ENCODE assay signal across 21 cellular contexts in the genomic region with DNA sequence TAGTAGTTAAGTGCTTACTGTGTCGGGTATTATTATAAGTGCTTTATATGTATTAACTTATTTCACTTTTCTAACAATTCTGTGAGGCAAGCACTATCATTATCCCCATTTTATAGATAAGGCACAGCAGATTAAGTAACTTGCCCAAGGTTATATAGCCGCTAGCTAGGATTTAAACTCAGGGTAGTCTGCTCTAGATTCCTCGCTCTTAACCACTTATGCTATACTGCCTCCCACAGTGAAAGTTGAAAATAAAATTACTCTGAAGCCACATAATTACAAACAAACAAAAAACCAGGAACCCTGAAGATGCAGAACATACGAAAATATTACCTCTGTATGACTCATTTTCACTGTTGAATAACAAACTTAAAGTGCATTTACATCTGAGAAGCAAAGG. TPM values are rescaled to one million over a fixed set of nuclear protein-coding genes. Genes with fewer than 3 reads are reported as not detected.
DNase-seq lines count a peak whose midpoint lies in the region; ATAC-seq and TF ChIP-seq lines count a peak whose summit lies in the region.
"Had no signal": no experiment of that assay in that cellular context is flagged by ENCODE, and none has a peak within 500 bp of the region (broad histone marks: within the 10 kb centered on the region; RNA-seq: fewer than 3 reads in every experiment).

No MANE protein-coding gene starts in this region.

- no peak overlapping the region for H2AFZ ChIP-seq in OCI-LY3 (ENCODE audit: low read depth, low read length)
- no peak overlapping the region for H2AFZ ChIP-seq in hepatocyte

- peaks cover 22% of the 10 kb centered on the region for H3K79me2 ChIP-seq in OCI-LY3 (ENCODE audit: low read length)
- peaks cover 12% of the 10 kb centered on the region for H3K79me2 ChIP-seq in hepatocyte

- H3K9me3 ChIP-seq in OCI-LY3 (ENCODE audit: insufficient read depth, low read length) = no peaks in the 10 kb centered on the region
- H3K9me3 ChIP-seq in hepatocyte (ENCODE audit: low read depth) = no peaks in the 10 kb centered on the region
- H3K9me3 ChIP-seq: pancreas, transverse colon had no signal

- H3K4me1 ChIP-seq in OCI-LY3 (ENCODE audit: low read length) = peaks cover 22% of the 10 kb centered on the region
- H3K4me1 ChIP-seq in hepatocyte (ENCODE audit: insufficient read depth) = peaks cover 13% of the 10 kb centered on the region

- 0 out of 2 replicates have a peak, but pooled peaks cover 5% of the 10 kb centered on the region for H4K20me1 ChIP-seq in OCI-LY3 (ENCODE audit: insufficient read depth, low read length)
- H4K20me1 ChIP-seq in hepatocyte (ENCODE audit: insufficient read depth, poor library complexity, severe bottlenecking) = no peaks in the 10 kb centered on the region

- H3K4me3 Mint-ChIP-seq in osteocyte (ENCODE audit: unreplicated experiment) = no peak overlapping the region
- H3K4me3 Mint-ChIP-seq: activated CD4-positive, alpha-beta T cell treated with anti-CD3 and anti-CD28 coated beads, Interleukin-2, amount 10 ng/mL, durations not matched to agents 24 days and 14 days; CD8-positive, alpha-beta T cell; H9; stimulated activated memory B cell treated with anti-CD40 and anti-IgM and Interleukin-4, amounts not matched to agents 10 μg/mL and 1 μg/mL and 100 μg/mL, for 72 hours had no signal

- H3K9me3 Mint-ChIP-seq in osteocyte (ENCODE audit: unreplicated experiment) = no peaks in the 10 kb centered on the region
- H3K9me3 Mint-ChIP-seq: activated CD4-positive, alpha-beta T cell treated with anti-CD3 and anti-CD28 coated beads, Interleukin-2, amount 10 ng/mL, durations not matched to agents 24 days and 14 days; CD8-positive, alpha-beta T cell; stimulated activated memory B cell treated with anti-CD40 and anti-IgM and Interleukin-4, amounts not matched to agents 10 μg/mL and 1 μg/mL and 100 μg/mL, for 72 hours had no signal

- peak; percentile 14 for DNase-seq in NCI-H82 (lab: John Stamatoyannopoulos, UW)
- DNase-seq in NCI-H82 treated with DMSO at 0.1 percent for 48 hours (lab: John Stamatoyannopoulos, UW; ENCODE audit: unreplicated experiment) = no peak
- DNase-seq in epithelial cell of esophagus (ENCODE audit: low read depth) = peak; percentile 12
- DNase-seq in osteocyte (ENCODE audit: extremely low spot score, unreplicated experiment) = no peak
- no peak for DNase-seq in hepatocyte (ENCODE audit: low spot score)
- no peak for DNase-seq in epidermal melanocyte (ENCODE audit: insufficient read length, low spot score)
- DNase-seq: activated CD4-positive, alpha-beta T cell treated with anti-CD3 and anti-CD28 coated beads, Interleukin-2, amount 10 ng/mL, durations not matched to agents 24 days and 14 days; activated naive CD4-positive, alpha-beta T cell treated with anti-CD3 and anti-CD28 coated beads, Interleukin-2, amount 50 U/mL, for 16 hours; activated T-cell treated with anti-CD3 and anti-CD28 coated beads for 4 hours; CD8-positive, alpha-beta T cell; GDM1; H9; head of caudate nucleus; NCI-H1105 treated with DMSO at 0.1 percent for 48 hours; NCI-H226; pancreas; transverse colon had no signal

- H3K36me3 ChIP-seq in OCI-LY3 (replicated peaks; ENCODE audit: low read depth, low read length) = peaks cover 12% of the 10 kb centered on the region
- H3K36me3 ChIP-seq in hepatocyte (replicated peaks; ENCODE audit: insufficient read depth, low read depth) = no peaks in the 10 kb centered on the region
- H3K36me3 ChIP-seq: pancreas, transverse colon had no signal

- 0 out of 2 replicates have a peak, but pooled peaks have one; percentile 6 for TF ChIP-seq CTCF in OCI-LY3 (IDR thresholded peaks at IDR 0.05; ENCODE audit: low read depth, low read length)
- no peak for TF ChIP-seq CTCF in epithelial cell of esophagus (IDR thresholded peaks at IDR 0.05; ENCODE audit: insufficient read depth, low read depth, low read length, missing control alignments)
- TF ChIP-seq CTCF in osteocyte (IDR thresholded peaks at IDR 0.05) = peak; percentile 18
- no peak for TF ChIP-seq CTCF in hepatocyte (IDR thresholded peaks at IDR 0.05; ENCODE audit: poor library complexity)

- H3K4me1 Mint-ChIP-seq in osteocyte (ENCODE audit: unreplicated experiment) = peaks cover 37% of the 10 kb centered on the region

- H3K9ac ChIP-seq in OCI-LY3 (ENCODE audit: low read length) = no peak overlapping the region

- H3K9me2 ChIP-seq in hepatocyte (replicated peaks; ENCODE audit: insufficient read depth) = no peaks in the 10 kb centered on the region

- H3K4me2 ChIP-seq in OCI-LY3 (ENCODE audit: low read length) = no peak overlapping the region
- no peak overlapping the region for H3K4me2 ChIP-seq in hepatocyte

- H3K27me3 Mint-ChIP-seq in osteocyte (ENCODE audit: unreplicated experiment) = no peaks in the 10 kb centered on the region
- H3K27me3 Mint-ChIP-seq: activated CD4-positive, alpha-beta T cell treated with anti-CD3 and anti-CD28 coated beads, Interleukin-2, amount 10 ng/mL, durations not matched to agents 24 days and 14 days; stimulated activated memory B cell treated with anti-CD40 and anti-IgM and Interleukin-4, amounts not matched to agents 10 μg/mL and 1 μg/mL and 100 μg/mL, for 72 hours had no signal

- H3K27ac Mint-ChIP-seq in osteocyte (ENCODE audit: unreplicated experiment) = no peak overlapping the region
- H3K27ac Mint-ChIP-seq: activated CD4-positive, alpha-beta T cell treated with anti-CD3 and anti-CD28 coated beads, Interleukin-2, amount 10 ng/mL, durations not matched to agents 24 days and 14 days; CD8-positive, alpha-beta T cell; H9; stimulated activated memory B cell treated with anti-CD40 and anti-IgM and Interleukin-4, amounts not matched to agents 10 μg/mL and 1 μg/mL and 100 μg/mL, for 72 hours had no signal

- H3K36me3 Mint-ChIP-seq in osteocyte (ENCODE audit: unreplicated experiment) = peaks cover 7% of the 10 kb centered on the region
- H3K36me3 Mint-ChIP-seq: stimulated activated memory B cell treated with anti-CD40 and anti-IgM and Interleukin-4, amounts not matched to agents 10 μg/mL and 1 μg/mL and 100 μg/mL, for 72 hours had no signal

- WGBS in hepatocyte (ENCODE audit: low lambda C conversion rate, missing lambda C conversion rate) = 72% methylated on average over 4 of the region's 4 CpGs

- H3K27ac ChIP-seq in OCI-LY3 (ENCODE audit: low read length) (no peak overlapping the region), hepatocyte (no peak overlapping the region)
- H3K27ac ChIP-seq: pancreas, transverse colon had no signal

- H3K27me3 ChIP-seq in OCI-LY3 (ENCODE audit: low read depth, low read length) (no peaks in the 10 kb centered on the region), hepatocyte (no peaks in the 10 kb centered on the region)
- H3K27me3 ChIP-seq: pancreas, transverse colon had no signal

- ATAC-seq in HG02884 (IDR thresholded peaks at IDR 0.05; ENCODE audit: unreplicated experiment) = no peak
- ATAC-seq: CD8-positive, alpha-beta T cell; pancreas; stimulated activated memory B cell treated with anti-CD40 and anti-IgM and Interleukin-4, amounts not matched to agents 10 μg/mL and 1 μg/mL and 100 μg/mL, for 72 hours had no signal

- H3K4me3 ChIP-seq in OCI-LY3 (ENCODE audit: low read length) (no peak overlapping the region), epithelial cell of esophagus (ENCODE audit: low read length) (no peak overlapping the region), hepatocyte (no peak overlapping the region)
- H3K4me3 ChIP-seq: pancreas, transverse colon had no signal

RNA-seq across cellular contexts. Expression of a gene that starts 3.9 kb away (rescaled TPM):
- 8.7 and 9.0 TPM in 2 replicates for total RNA-seq in osteocyte
- total RNA-seq in hepatocyte = 11.3 and 15.4 TPM in 2 replicates
- 14.6 and 20.6 TPM in 2 replicates for polyA plus RNA-seq in hepatocyte

RNA-seq across cellular contexts. Expression of a gene that starts 29.1 kb away (rescaled TPM):
- 32.9 and 33.5 TPM in 2 replicates for total RNA-seq in osteocyte
- 18.1 and 21.4 TPM in 2 replicates for total RNA-seq in hepatocyte
- polyA plus RNA-seq in hepatocyte = 18.1 and 20.7 TPM in 2 replicates
- total RNA-seq: mononuclear cell had no signal

RNA-seq across cellular contexts. Expression of a gene that starts 29.2 kb away (rescaled TPM):
- total RNA-seq in osteocyte (30.3 and 30.7 TPM in 2 replicates), hepatocyte (23.4 and 33.5 TPM in 2 replicates)
- polyA plus RNA-seq in hepatocyte = 10.7 and 16.9 TPM in 2 replicates

Comparison
In these comparisons a context has a peak if more than half of its experiments do, and no peak if none do; other contexts are left out.
1. DNase-seq: peak in NCI-H82 (single experiment) and epithelial cell of esophagus (single experiment); none in NCI-H82 treated with DMSO at 0.1 percent for 48 hours (single experiment), osteocyte (single experiment), hepatocyte (single experiment) and epidermal melanocyte (single experiment).
2. CTCF ChIP-seq: peak in OCI-LY3 (single experiment) and osteocyte (single experiment); none in epithelial cell of esophagus (single experiment) and hepatocyte (single experiment).